ENCODE assay signal across 8 cellular contexts in the genomic region with DNA sequence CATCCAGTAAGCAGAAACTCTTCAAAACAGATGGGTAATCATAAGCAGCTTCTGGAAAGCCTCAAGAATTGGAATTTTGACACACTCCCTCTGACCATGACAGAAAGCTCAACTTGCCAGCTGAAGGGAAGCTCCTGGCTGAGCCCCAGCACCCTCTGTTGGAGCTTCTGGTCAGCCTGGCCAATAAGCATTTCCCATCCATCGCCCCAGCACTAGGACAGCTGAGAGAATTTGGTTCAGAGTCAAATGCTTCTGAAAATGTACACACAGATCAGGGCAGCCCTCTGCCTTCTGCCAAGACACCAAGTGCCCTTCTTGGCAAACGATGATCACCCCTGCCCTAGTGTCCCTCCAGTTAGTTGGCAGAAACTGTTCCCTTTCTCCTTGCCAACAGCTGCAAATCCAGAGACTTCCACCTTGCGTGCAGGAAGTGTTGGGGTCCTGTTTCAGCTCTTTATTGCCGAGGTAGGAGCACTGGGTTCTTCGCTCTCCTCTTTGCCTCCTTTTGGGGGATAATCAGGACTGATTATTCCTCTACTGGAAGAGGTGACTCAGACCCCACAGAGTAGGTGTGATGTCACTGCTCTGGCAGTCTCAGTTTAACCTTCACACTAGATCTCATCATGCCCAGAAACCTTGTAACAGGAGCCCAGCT. TPM values are rescaled to one million over a fixed set of nuclear protein-coding genes. Genes with fewer than 3 reads are reported as not detected.
DNase-seq lines count a peak whose midpoint lies in the region; ATAC-seq and TF ChIP-seq lines count a peak whose summit lies in the region.

No MANE protein-coding gene starts in this region.

- intact Hi-C loops in right cardiac atrium (cut with DNase I), result no loop called here

- ATAC-seq in right cardiac atrium, result peak; percentile 88 to 94
- ATAC-seq in HG03095 (IDR thresholded peaks at IDR 0.05; ENCODE audit: unreplicated experiment), result no peak

- H3K4me1 ChIP-seq in right cardiac atrium (ENCODE audit: control insufficient read depth, insufficient read depth, low read length), result peaks cover 12% of the 10 kb centered on the region

- no peak for TF ChIP-seq CTCF in C4-2B (conservative IDR thresholded peaks at IDR 0.05)

- WGBS in right cardiac atrium, result 16% methylated on average over 5 of the region's 5 CpGs

- H3K9me3 ChIP-seq in right cardiac atrium (ENCODE audit: control insufficient read depth, low read length), result no peaks in the 10 kb centered on the region

- no peaks in the 10 kb centered on the region for H3K27me3 ChIP-seq in right cardiac atrium (ENCODE audit: control insufficient read depth, insufficient read depth)

- H3K4me3 ChIP-seq in right cardiac atrium (ENCODE audit: low read length), result no peak overlapping the region
- H3K4me3 ChIP-seq in skin epidermis, result no peak overlapping the region

- H3K27ac ChIP-seq in C4-2B, result peak overlapping the region; percentile 71
- peak overlapping the region; percentile 98 for H3K27ac ChIP-seq in right cardiac atrium (ENCODE audit: low read length)
- peak overlapping the region in 20 of 21 experiments; percentile 1 to 86 (median 59) for H3K27ac ChIP-seq in skin epidermis

- peak; percentile 64 for DNase-seq in NCI-H1092 (lab: John Stamatoyannopoulos, UW)
- peak; percentile 92 for DNase-seq in amniotic epithelial cell (ENCODE audit: low read depth)
- DNase-seq in right cardiac atrium, result peak; percentile 75 to 87 (median 85)
- no peak for DNase-seq in ecto neural progenitor cell (ENCODE audit: low spot score)
- DNase-seq in NCI-H146 (lab: John Stamatoyannopoulos, UW), result no peak

RNA-seq across cellular contexts. Expression of a gene that starts 11.9 kb away (rescaled TPM):
- total RNA-seq in right cardiac atrium, result 1 to 10 TPM; 5.2 to 7.3 (median 5.9) TPM
- polyA plus RNA-seq in right cardiac atrium, result 3.9 TPM

RNA-seq across cellular contexts. Expression of a gene that starts 26.9 kb away (rescaled TPM):
- total RNA-seq in right cardiac atrium, result 10 to 100 TPM; 11.8 to 14.4 (median 13.5) TPM
- polyA plus RNA-seq in right cardiac atrium, result 12.3 TPM

Comparison
In these comparisons a context has a peak if more than half of its experiments do, and no peak if none do; other contexts are left out.
1. DNase-seq: peak in NCI-H1092 (single experiment), amniotic epithelial cell (single experiment) and right cardiac atrium (3 of 3); none in ecto neural progenitor cell (single experiment) and NCI-H146 (single experiment).
2. Peak in every context shown above with its lines, with median percentiles within 50 percentile points of each other: H3K27ac ChIP-seq.